Comparison of ENCODE assay signal across 1 cellular context in the genomic region with DNA sequence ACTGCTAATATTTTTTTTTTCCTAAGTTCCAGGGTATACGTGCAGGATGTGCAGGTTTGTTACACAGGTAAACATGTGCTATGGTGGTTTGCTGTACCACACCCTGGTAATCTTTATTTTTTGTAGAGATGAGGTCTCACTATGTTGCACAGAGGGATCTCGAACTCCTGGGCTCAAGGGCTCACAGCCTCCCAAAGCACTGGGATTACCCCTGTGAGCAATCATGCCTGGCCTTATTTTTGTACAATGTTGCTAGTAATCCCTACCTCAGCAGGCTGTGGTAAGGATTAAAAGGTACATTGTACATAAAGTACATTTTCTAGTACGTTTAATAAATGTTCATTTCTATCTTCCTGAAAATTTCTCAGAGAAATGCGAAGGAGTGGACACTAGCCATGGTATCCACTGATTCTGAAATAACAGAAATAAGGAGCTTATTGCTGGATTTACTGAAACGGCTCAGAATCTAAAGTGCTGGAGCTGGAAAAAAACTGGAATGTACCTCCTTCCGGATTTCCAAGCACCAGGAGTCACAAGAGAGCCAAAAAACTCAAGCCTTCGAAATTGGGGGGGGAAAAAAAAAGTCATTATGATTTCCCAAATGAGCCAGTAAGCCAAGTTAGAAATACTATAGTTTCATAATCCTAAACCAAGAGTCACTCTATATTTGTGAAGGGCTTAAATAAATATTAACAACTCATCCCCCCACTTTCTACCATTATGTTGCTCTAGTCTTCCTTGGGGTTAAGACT.
TF ChIP-seq lines count a peak whose summit lies in the region.

No MANE protein-coding gene starts in this region.

TF ChIP-seq in A549, 52 proteins besides CTCF, POLR2A, EP300 and RAD21 (continued from another document):
- TF ChIP-seq HDAC2 (IDR thresholded peaks at IDR 0.05) (no peak), MAZ (IDR thresholded peaks at IDR 0.05; ENCODE audit: borderline replicate concordance, low read depth, low read length) (no peak)
